22 cellular contexts compared by ENCODE assay signal in the genomic region with DNA sequence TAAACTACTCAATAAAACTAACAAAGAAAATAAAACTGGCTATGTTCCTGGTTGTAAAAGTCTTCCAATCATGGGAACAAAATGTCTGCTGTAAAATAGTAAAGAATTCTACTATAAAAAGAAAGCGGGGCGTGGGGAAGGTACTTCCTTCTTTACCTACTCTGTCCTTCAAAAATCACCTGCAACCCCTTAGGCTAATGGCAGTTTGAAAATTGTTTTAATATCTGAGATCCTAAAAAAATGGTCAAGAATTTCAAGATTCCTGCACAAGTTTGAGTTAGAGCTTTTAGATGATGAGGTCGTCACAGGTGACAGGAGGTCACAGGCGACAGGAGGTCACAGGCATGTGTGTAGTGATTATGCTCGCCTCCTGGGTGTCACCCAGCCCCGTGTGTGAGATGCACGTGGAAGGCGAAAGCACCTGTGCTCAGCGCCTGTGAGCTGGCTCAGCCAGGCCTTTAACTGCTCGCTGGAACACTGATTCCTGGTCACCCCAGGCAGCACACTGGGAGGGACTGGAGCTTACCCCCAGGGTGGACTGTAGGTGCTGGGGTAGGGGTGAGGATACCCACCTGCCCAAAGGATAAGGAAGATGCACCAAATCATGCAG. TPM values are rescaled to one million over a fixed set of nuclear protein-coding genes. Genes with fewer than 3 reads are reported as not detected.
DNase-seq lines count a peak whose midpoint lies in the region; ATAC-seq, FAIRE-seq and TF ChIP-seq lines count a peak whose summit lies in the region.
"Had no signal": no experiment of that assay in that cellular context is flagged by ENCODE, and none has a peak within 500 bp of the region (broad histone marks: within the 10 kb centered on the region; RNA-seq: fewer than 3 reads in every experiment).

No MANE protein-coding gene starts in this region.

- POLR2A ChIA-PET in HEK293 (lab: Yijun Ruan, JAX): no interaction called here
- POLR2A ChIA-PET in activated CD8-positive, alpha-beta T cell treated with anti-CD3 and anti-CD28 coated beads for 36 hours (lab: Charles Lee): no interaction called here

- 51% methylated on average over 4 of the region's 10 CpGs for WGBS in right lobe of liver (ENCODE audit: insufficient coverage, low coverage, low lambda C conversion rate, missing lambda C conversion rate)
- 23 to 52% (median 30%) methylated on average over 10 of the region's 10 CpGs for WGBS in small intestine, 3 donors

- H3K4me1 Mint-ChIP-seq in activated CD8-positive, alpha-beta T cell treated with anti-CD3 and anti-CD28 coated beads for 36 hours (ENCODE audit: low read depth): peaks cover 2% of the 10 kb centered on the region

- intact Hi-C loops in colonic mucosa (cut with DNase I): no loop called here
- intact Hi-C loops in right lobe of liver (cut with DNase I): loop anchor here in 1 of 2 donors (5.0 kb wide), 1 partner anchor 41 kb away; no protein-coding TSS in a partner anchor
- intact Hi-C loops in activated CD8-positive, alpha-beta T cell treated with anti-CD3 and anti-CD28 coated beads for 36 hours (cut with micrococcal nuclease): no loop called here
- intact Hi-C loops in sciatic nerve (cut with DNase I): no loop called here

- no peaks in the 10 kb centered on the region for H3K9me3 Mint-ChIP-seq in activated CD8-positive, alpha-beta T cell treated with anti-CD3 and anti-CD28 coated beads for 36 hours
- H3K9me3 Mint-ChIP-seq: CD4-positive, alpha-beta T cell had no signal

- FAIRE-seq in small intestine (lab: Jason Lieb, UNC): no peak
- FAIRE-seq: D721Med, HTR-8/SVneo had no signal

- H3K27me3 ChIP-seq in colonic mucosa: no peaks in the 10 kb centered on the region
- H3K27me3 ChIP-seq in right lobe of liver: no peaks in the 10 kb centered on the region
- no peaks in the 10 kb centered on the region for H3K27me3 ChIP-seq in small intestine (ENCODE audit: control insufficient read depth in 2 of 2, insufficient read depth in 2 of 2, low read length in 2 of 2)

- H3K36me3 ChIP-seq in HEK293 (ENCODE audit: control insufficient read depth in 2 of 2, insufficient read depth in 1 of 2, low read length in 2 of 2) (no peaks in the 10 kb centered on the region), colonic mucosa (no peaks in the 10 kb centered on the region), right lobe of liver (no peaks in the 10 kb centered on the region), small intestine (ENCODE audit: control insufficient read depth in 2 of 2, insufficient read depth in 2 of 2, low read length in 2 of 2) (no peaks in the 10 kb centered on the region)
- H3K36me3 ChIP-seq: SJSA1 had no signal

- CTCF ChIA-PET in HEK293 (lab: Yijun Ruan, JAX): interaction anchor here (0.7 to 1.2 kb wide), 3 partner anchors 9 to 1321 kb away, joined by 3 to 4 read pairs (median 3); no protein-coding TSS in a partner anchor
- CTCF ChIA-PET in activated CD8-positive, alpha-beta T cell treated with anti-CD3 and anti-CD28 coated beads for 36 hours (lab: Charles Lee): interaction anchor here (1.3 kb wide), 1 partner anchor 243 kb away, joined by 4 read pairs; no protein-coding TSS in a partner anchor

- H3K4me1 ChIP-seq in HEK293 (ENCODE audit: control insufficient read depth, insufficient read depth, low read length) (peaks cover 10% of the 10 kb centered on the region), colonic mucosa (peaks cover 6% of the 10 kb centered on the region), right lobe of liver (peaks cover 0 to 17% (median 6%) of the 10 kb centered on the region in 4 donors), small intestine (ENCODE audit: control insufficient read depth in 2 of 2, insufficient read depth in 1 of 2, low read depth in 1 of 2, low read length in 1 of 2) (peaks cover 0 to 2% of the 10 kb centered on the region in 2 donors)
- H3K4me1 ChIP-seq: SJSA1 had no signal

- TF ChIP-seq CTCF in HEK293 (tag by site-specific recombination; IDR thresholded peaks at IDR 0.05) (no peak), colonic mucosa (IDR thresholded peaks at IDR 0.05) (no peak), right lobe of liver (IDR thresholded peaks at IDR 0.05) (no peak)
- no peak for TF ChIP-seq CTCF in activated CD8-positive, alpha-beta T cell treated with anti-CD3 and anti-CD28 coated beads for 36 hours (IDR thresholded peaks at IDR 0.05)

- TF ChIP-seq POLR2A in right lobe of liver (IDR thresholded peaks at IDR 0.05): no peak

- H3K4me3 Mint-ChIP-seq in activated CD8-positive, alpha-beta T cell treated with anti-CD3 and anti-CD28 coated beads for 36 hours: no peak overlapping the region
- H3K4me3 Mint-ChIP-seq: CD4-positive, alpha-beta T cell; H9 had no signal

- DNase-seq in colonic mucosa (peak; percentile 75), right lobe of liver (peak; percentile 58 to 85 (median 79)), small intestine (peak; percentile 88), NK-92 (lab: John Stamatoyannopoulos, UW; ENCODE audit: unreplicated experiment) (no peak), sciatic nerve (ENCODE audit: low spot score) (no peak)
- no peak for DNase-seq in activated CD8-positive, alpha-beta T cell treated with anti-CD3 and anti-CD28 coated beads for 36 hours
- DNase-seq: CD4-positive, alpha-beta T cell; DMS79; H9; NCI-H1105 treated with DMSO at 0.1 percent for 48 hours; NCI-H187; NCI-H345; NCI-H526 treated with DMSO at 0.1 percent for 48 hours; NK-92 treated with Interleukin-12 subunit alpha and Interleukin-12 subunit beta, amount 100 ng/mL, for 24 hours; OCI-M1 had no signal

- peak overlapping the region; percentile 59 to 61 for H3K9ac ChIP-seq in colonic mucosa (ENCODE audit: low read depth in 2 of 2, low read length in 2 of 2)

- H3K27ac ChIP-seq in HEK293 (ENCODE audit: extremely low read depth, low read depth, low read length): peak overlapping the region; percentile 26; the same call in 1 of the 2 replicates
- peak overlapping the region; percentile 93 for H3K27ac ChIP-seq in colonic mucosa
- peak overlapping the region; percentile 67 to 89 (median 83) for H3K27ac ChIP-seq in right lobe of liver
- H3K27ac ChIP-seq in small intestine (ENCODE audit: low read depth in 1 of 2, low read length in 1 of 2): peak overlapping the region; percentile 89 to 99
- H3K27ac ChIP-seq: SJSA1 had no signal

- no peaks in the 10 kb centered on the region for H3K36me3 Mint-ChIP-seq in activated CD8-positive, alpha-beta T cell treated with anti-CD3 and anti-CD28 coated beads for 36 hours (ENCODE audit: low read depth)

- peak; percentile 60 to 87 (median 83) for ATAC-seq in right lobe of liver
- ATAC-seq in activated CD8-positive, alpha-beta T cell treated with anti-CD3 and anti-CD28 coated beads for 36 hours: no peak
- ATAC-seq in HG02970 (IDR thresholded peaks at IDR 0.05; ENCODE audit: low FRiP score, unreplicated experiment): no peak
- ATAC-seq in sciatic nerve: no peak

- H3K27me3 Mint-ChIP-seq in activated CD8-positive, alpha-beta T cell treated with anti-CD3 and anti-CD28 coated beads for 36 hours: peaks cover 5% of the 10 kb centered on the region

- no peak overlapping the region for H3K4me3 ChIP-seq in HEK293 (ENCODE audit: low read depth, low read length)
- no peak overlapping the region for H3K4me3 ChIP-seq in colonic mucosa
- H3K4me3 ChIP-seq in right lobe of liver: no peak overlapping the region
- no peak overlapping the region for H3K4me3 ChIP-seq in small intestine (ENCODE audit: low read depth in 1 of 2, low read length in 2 of 2)
- H3K4me3 ChIP-seq: SJSA1 had no signal

- H3K27ac Mint-ChIP-seq in activated CD8-positive, alpha-beta T cell treated with anti-CD3 and anti-CD28 coated beads for 36 hours: no peak overlapping the region
- H3K27ac Mint-ChIP-seq: CD4-positive, alpha-beta T cell had no signal

- no peaks in the 10 kb centered on the region for H3K9me3 ChIP-seq in HEK293 (ENCODE audit: control insufficient read depth, insufficient read depth, low read depth, low read length)
- no peaks in the 10 kb centered on the region for H3K9me3 ChIP-seq in colonic mucosa
- H3K9me3 ChIP-seq in right lobe of liver: no peaks in the 10 kb centered on the region
- H3K9me3 ChIP-seq in small intestine (ENCODE audit: control insufficient read depth, low read depth): no peaks in the 10 kb centered on the region
- H3K9me3 ChIP-seq: SJSA1 had no signal

TF ChIP-seq in HEK293, 187 proteins besides CTCF, POLR2A, EP300 and RAD21:
- TF ChIP-seq ZNF677 (tag by site-specific recombination; IDR thresholded peaks at IDR 0.05): no peak
- TF ChIP-seq, protein P1, sequence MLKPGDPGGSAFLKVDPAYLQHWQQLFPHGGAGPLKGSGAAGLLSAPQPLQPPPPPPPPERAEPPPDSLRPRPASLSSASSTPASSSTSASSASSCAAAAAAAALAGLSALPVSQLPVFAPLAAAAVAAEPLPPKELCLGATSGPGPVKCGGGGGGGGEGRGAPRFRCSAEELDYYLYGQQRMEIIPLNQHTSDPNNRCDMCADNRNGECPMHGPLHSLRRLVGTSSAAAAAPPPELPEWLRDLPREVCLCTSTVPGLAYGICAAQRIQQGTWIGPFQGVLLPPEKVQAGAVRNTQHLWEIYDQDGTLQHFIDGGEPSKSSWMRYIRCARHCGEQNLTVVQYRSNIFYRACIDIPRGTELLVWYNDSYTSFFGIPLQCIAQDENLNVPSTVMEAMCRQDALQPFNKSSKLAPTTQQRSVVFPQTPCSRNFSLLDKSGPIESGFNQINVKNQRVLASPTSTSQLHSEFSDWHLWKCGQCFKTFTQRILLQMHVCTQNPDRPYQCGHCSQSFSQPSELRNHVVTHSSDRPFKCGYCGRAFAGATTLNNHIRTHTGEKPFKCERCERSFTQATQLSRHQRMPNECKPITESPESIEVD (tag by site-specific recombination; IDR thresholded peaks at IDR 0.05): peak; percentile 84; the same call in 1 of the 2 replicates
- TF ChIP-seq ZXDB (tag by site-specific recombination; IDR thresholded peaks at IDR 0.05): 0 out of 2 replicates have a peak, but pooled peaks have one; percentile 3
- TF ChIP-seq ZBTB20 (tag by site-specific recombination; IDR thresholded peaks at IDR 0.05): peak; percentile 71
- 0 out of 2 replicates have a peak, but pooled peaks have one; percentile 38 for TF ChIP-seq ZNF423 (tag by site-specific recombination; IDR thresholded peaks at IDR 0.05)
- TF ChIP-seq, protein P2, sequence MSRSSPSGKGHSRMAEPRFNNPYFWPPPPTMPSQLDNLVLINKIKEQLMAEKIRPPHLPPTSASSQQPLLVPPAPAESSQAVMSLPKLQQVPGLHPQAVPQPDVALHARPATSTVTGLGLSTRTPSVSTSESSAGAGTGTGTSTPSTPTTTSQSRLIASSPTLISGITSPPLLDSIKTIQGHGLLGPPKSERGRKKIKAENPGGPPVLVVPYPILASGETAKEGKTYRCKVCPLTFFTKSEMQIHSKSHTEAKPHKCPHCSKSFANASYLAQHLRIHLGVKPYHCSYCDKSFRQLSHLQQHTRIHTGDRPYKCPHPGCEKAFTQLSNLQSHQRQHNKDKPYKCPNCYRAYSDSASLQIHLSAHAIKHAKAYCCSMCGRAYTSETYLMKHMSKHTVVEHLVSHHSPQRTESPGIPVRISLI (tag by site-specific recombination; IDR thresholded peaks at IDR 0.05): no peak

RNA-seq across cellular contexts. Expression of a gene that starts 18.6 kb away (rescaled TPM):
- total RNA-seq in colonic mucosa (100 to 1,000 TPM; 261 to 408 TPM), right lobe of liver (10 to 100 TPM; 19.3 to 53.7 (median 20.8) TPM), sciatic nerve (0.49 TPM)
- polyA plus RNA-seq in small intestine: 100 to 1,000 TPM; 108 to 167 (median 135) TPM
- total RNA-seq in activated CD8-positive, alpha-beta T cell treated with anti-CD3 and anti-CD28 coated beads for 36 hours: not detected
- total RNA-seq: A673; CD4-positive, alpha-beta T cell; LHCN-M2; SJSA1 had no signal

Comparison
In these comparisons a context has a peak if more than half of its experiments do, and no peak if none do; other contexts are left out.
1. H3K27ac ChIP-seq: peak in every context shown above with its lines; median percentile 94 in small intestine; 93 in colonic mucosa; 83 in right lobe of liver; 26 in HEK293.
2. DNase-seq: peak in colonic mucosa (single experiment), right lobe of liver (3 of 3) and small intestine (single experiment); none in activated CD8-positive, alpha-beta T cell treated with anti-CD3 and anti-CD28 coated beads for 36 hours (single experiment), NK-92 (single experiment) and sciatic nerve (single experiment).
3. ATAC-seq: peak in right lobe of liver (4 of 4); none in activated CD8-positive, alpha-beta T cell treated with anti-CD3 and anti-CD28 coated beads for 36 hours (single experiment), HG02970 (single experiment) and sciatic nerve (single experiment).
4. RNA of a gene that starts 18.6 kb away (total RNA-seq): 261 to 408 TPM in colonic mucosa and 19.3 to 53.7 TPM in right lobe of liver; 0.49 TPM in sciatic nerve (single experiment) and not detected in activated CD8-positive, alpha-beta T cell treated with anti-CD3 and anti-CD28 coated beads for 36 hours; every median in the first group is over 10 times any median in the second.